10 cellular contexts compared by ENCODE assay signal in genomic region chr2:105577762-105578161, GRCh38.
"Had no signal": no experiment of that assay in that cellular context is flagged by ENCODE, and none has a peak within 500 bp of the region (broad histone marks: within the 10 kb centered on the region; RNA-seq: fewer than 3 reads in every experiment).

No MANE protein-coding gene starts in this region.

- ATAC-seq: HCT116, HepG2 had no signal

- H3K9ac ChIP-seq: KMS-11 had no signal

- H3K9me3 Mint-ChIP-seq: HFFc6, IgD-negative memory B cell had no signal

- H3K4me3 ChIP-seq: GM23248, HAP-1 had no signal

- H3K27ac ChIP-seq: GM23248, HL-60, KMS-11 had no signal

- FAIRE-seq: HepG2 had no signal

- H2AFZ ChIP-seq: GM23248 had no signal

- H3K4me2 ChIP-seq: KMS-11 had no signal

- H3K27ac Mint-ChIP-seq: HFFc6, IgD-negative memory B cell had no signal

- H3K36me3 ChIP-seq: HAP-1 had no signal

- H3K4me3 Mint-ChIP-seq: HFFc6, IgD-negative memory B cell had no signal

- H3K36me3 Mint-ChIP-seq: IgD-negative memory B cell had no signal

- DNase-seq: GM23248, GOT3, H7, HFFc6 had no signal

- H3K9me3 ChIP-seq: HAP-1 had no signal
